1 cellular context compared by ENCODE assay signal in the genomic region with DNA sequence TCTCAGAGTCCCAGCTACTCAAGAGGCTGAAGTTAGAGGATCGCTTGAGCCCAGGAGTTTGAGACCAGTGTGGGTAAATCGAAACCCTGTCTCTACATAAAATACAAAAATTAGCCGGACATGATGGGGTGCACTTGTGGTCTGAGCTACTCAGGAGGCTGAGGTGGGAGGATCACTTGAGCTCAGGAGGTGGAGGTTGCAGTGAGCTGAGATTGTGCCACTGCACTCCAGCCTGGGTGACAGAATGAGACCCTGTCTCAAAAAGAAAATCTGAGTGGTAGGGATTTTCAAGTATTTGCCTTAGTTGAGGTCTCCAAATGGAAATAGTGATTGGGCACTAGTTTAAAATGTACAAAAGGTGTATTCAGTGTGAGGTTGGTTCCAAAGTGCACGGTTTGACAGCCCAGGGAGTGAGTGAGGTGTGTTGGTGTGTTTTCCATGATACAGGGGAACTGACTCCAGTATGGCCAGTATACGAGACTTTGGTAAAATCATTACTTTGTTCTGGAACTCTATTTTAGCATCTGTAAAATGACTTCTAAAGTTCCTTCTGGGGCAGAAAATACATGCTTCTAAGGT.
TF ChIP-seq lines count a peak whose summit lies in the region.

No MANE protein-coding gene starts in this region.

TF ChIP-seq in HepG2, 621 proteins besides CTCF, POLR2A, EP300 and RAD21 (continued from another document and continues in another):
- TF ChIP-seq ZHX2 (IDR thresholded peaks at IDR 0.05; ENCODE audit: low read depth) = no peak
- no peak for TF ChIP-seq ZHX2 (CRISPR knock-in tag; IDR thresholded peaks at IDR 0.05; ENCODE audit: borderline replicate concordance)
- TF ChIP-seq, protein P1, sequence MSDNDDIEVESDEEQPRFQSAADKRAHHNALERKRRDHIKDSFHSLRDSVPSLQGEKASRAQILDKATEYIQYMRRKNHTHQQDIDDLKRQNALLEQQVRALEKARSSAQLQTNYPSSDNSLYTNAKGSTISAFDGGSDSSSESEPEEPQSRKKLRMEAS (IDR thresholded peaks at IDR 0.05) = peak; percentile 59
- TF ChIP-seq YEATS2 (CRISPR knock-in tag; IDR thresholded peaks at IDR 0.05; ENCODE audit: borderline replicate concordance) = no peak
- TF ChIP-seq ZNF407 (CRISPR knock-in tag; IDR thresholded peaks at IDR 0.05; ENCODE audit: not compliant biosample characterization) = no peak
- no peak for TF ChIP-seq PPARG (CRISPR knock-in tag; conservative IDR thresholded peaks at IDR 0.05)
- no peak for TF ChIP-seq MEF2D (CRISPR knock-in tag; IDR thresholded peaks at IDR 0.05)
- 0 out of 2 replicates have a peak, but pooled peaks have one; percentile 14 for TF ChIP-seq MNT (IDR thresholded peaks at IDR 0.05)
- no peak for TF ChIP-seq GABPA (IDR thresholded peaks at IDR 0.05; ENCODE audit: low read depth, low read length)
- no peak for TF ChIP-seq GABPA (CRISPR knock-in tag; IDR thresholded peaks at IDR 0.05; ENCODE audit: low read depth)
- TF ChIP-seq, protein P2, sequence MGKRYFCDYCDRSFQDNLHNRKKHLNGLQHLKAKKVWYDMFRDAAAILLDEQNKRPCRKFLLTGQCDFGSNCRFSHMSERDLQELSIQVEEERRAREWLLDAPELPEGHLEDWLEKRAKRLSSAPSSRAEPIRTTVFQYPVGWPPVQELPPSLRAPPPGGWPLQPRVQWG (CRISPR knock-in tag; IDR thresholded peaks at IDR 0.05; ENCODE audit: borderline replicate concordance, low read depth) = no peak
- TF ChIP-seq NFE2 (CRISPR knock-in tag; IDR thresholded peaks at IDR 0.05) = no peak
- TF ChIP-seq ZFP91 (CRISPR knock-in tag; IDR thresholded peaks at IDR 0.05; ENCODE audit: borderline replicate concordance) = no peak
- TF ChIP-seq SAP130 (CRISPR knock-in tag; IDR thresholded peaks at IDR 0.05; ENCODE audit: low read depth) = peak; percentile 84
- peak; percentile 80; the same call in 1 of the 3 replicates for TF ChIP-seq MXI1 (IDR thresholded peaks at IDR 0.05; ENCODE audit: borderline replicate concordance, low read depth, low read length)
- TF ChIP-seq ADNP (CRISPR knock-in tag; IDR thresholded peaks at IDR 0.05) = no peak
- TF ChIP-seq, protein P3, sequence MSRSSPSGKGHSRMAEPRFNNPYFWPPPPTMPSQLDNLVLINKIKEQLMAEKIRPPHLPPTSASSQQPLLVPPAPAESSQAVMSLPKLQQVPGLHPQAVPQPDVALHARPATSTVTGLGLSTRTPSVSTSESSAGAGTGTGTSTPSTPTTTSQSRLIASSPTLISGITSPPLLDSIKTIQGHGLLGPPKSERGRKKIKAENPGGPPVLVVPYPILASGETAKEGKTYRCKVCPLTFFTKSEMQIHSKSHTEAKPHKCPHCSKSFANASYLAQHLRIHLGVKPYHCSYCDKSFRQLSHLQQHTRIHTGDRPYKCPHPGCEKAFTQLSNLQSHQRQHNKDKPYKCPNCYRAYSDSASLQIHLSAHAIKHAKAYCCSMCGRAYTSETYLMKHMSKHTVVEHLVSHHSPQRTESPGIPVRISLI (CRISPR knock-in tag; IDR thresholded peaks at IDR 0.05; ENCODE audit: borderline replicate concordance) = no peak
- TF ChIP-seq, protein P4, sequence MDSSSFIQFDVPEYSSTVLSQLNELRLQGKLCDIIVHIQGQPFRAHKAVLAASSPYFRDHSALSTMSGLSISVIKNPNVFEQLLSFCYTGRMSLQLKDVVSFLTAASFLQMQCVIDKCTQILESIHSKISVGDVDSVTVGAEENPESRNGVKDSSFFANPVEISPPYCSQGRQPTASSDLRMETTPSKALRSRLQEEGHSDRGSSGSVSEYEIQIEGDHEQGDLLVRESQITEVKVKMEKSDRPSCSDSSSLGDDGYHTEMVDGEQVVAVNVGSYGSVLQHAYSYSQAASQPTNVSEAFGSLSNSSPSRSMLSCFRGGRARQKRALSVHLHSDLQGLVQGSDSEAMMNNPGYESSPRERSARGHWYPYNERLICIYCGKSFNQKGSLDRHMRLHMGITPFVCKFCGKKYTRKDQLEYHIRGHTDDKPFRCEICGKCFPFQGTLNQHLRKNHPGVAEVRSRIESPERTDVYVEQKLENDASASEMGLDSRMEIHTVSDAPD (CRISPR knock-in tag; IDR thresholded peaks at IDR 0.05) = no peak
- TF ChIP-seq ATF1 (CRISPR knock-in tag; IDR thresholded peaks at IDR 0.05) = no peak
- no peak for TF ChIP-seq POLR2AphosphoS5 (IDR thresholded peaks at IDR 0.05; ENCODE audit: low read depth, low read length)
- TF ChIP-seq TGIF2 (CRISPR knock-in tag; IDR thresholded peaks at IDR 0.05) = peak; percentile 98
- no peak for TF ChIP-seq ZNF670 (CRISPR knock-in tag; IDR thresholded peaks at IDR 0.05; ENCODE audit: borderline replicate concordance)
- 0 out of 2 replicates have a peak, but pooled peaks have one; percentile 16 for TF ChIP-seq BCL6 (CRISPR knock-in tag; IDR thresholded peaks at IDR 0.05)
- TF ChIP-seq, protein P5, sequence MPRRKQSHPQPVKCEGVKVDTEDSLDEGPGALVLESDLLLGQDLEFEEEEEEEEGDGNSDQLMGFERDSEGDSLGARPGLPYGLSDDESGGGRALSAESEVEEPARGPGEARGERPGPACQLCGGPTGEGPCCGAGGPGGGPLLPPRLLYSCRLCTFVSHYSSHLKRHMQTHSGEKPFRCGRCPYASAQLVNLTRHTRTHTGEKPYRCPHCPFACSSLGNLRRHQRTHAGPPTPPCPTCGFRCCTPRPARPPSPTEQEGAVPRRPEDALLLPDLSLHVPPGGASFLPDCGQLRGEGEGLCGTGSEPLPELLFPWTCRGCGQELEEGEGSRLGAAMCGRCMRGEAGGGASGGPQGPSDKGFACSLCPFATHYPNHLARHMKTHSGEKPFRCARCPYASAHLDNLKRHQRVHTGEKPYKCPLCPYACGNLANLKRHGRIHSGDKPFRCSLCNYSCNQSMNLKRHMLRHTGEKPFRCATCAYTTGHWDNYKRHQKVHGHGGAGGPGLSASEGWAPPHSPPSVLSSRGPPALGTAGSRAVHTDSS (CRISPR knock-in tag; conservative IDR thresholded peaks at IDR 0.05) = no peak
- TF ChIP-seq ZNF225 (CRISPR knock-in tag; IDR thresholded peaks at IDR 0.05) = no peak
- TF ChIP-seq HNF4G (IDR thresholded peaks at IDR 0.05; ENCODE audit: borderline replicate concordance, low read depth, low read length) = peak; percentile 34; the same call in 1 of the 2 replicates
- no peak for TF ChIP-seq HNF4G (CRISPR knock-in tag; IDR thresholded peaks at IDR 0.05; ENCODE audit: borderline replicate concordance, low read depth)
- no peak for TF ChIP-seq HHEX (CRISPR knock-in tag; IDR thresholded peaks at IDR 0.05)
- no peak for TF ChIP-seq RFXANK (CRISPR knock-in tag; IDR thresholded peaks at IDR 0.05)
- no peak for TF ChIP-seq ZNF263 (CRISPR knock-in tag; IDR thresholded peaks at IDR 0.05)
- peak; percentile 73 for TF ChIP-seq HNF4A (CRISPR knock-in tag; IDR thresholded peaks at IDR 0.05)
